In the genomic region with DNA sequence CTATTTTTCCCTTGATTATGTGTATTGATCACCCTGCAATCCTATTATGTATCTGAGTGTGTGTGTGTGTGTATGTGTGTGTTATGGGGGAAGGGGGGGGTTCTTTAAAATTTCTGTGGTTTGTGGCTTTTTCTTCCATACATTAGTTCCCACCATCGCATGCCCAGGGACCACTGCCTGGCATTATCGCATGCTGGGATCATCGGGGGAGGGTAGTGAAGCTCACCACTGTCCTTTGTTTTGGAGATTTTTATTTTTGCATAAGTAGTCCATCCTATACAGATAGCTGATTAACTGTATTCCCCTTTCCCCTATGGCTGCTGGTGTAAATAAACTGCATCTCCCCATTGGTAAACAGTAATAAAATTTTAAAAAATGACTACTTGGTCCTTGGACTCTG, we compare ENCODE assay signal across 13 cellular contexts. TPM values are rescaled to one million over a fixed set of nuclear protein-coding genes. Genes with fewer than 3 reads are reported as not detected.
DNase-seq lines count a peak whose midpoint lies in the region; ATAC-seq and TF ChIP-seq lines count a peak whose summit lies in the region.
"Had no signal": no experiment of that assay in that cellular context is flagged by ENCODE, and none has a peak within 500 bp of the region (broad histone marks: within the 10 kb centered on the region; RNA-seq: fewer than 3 reads in every experiment).

No MANE protein-coding gene starts in this region.

- H3K27me3 ChIP-seq in smooth muscle cell (ENCODE audit: low read depth): no peaks in the 10 kb centered on the region

- peaks cover 54% of the 10 kb centered on the region for H3K4me1 Mint-ChIP-seq in activated CD4-positive, alpha-beta T cell treated with anti-CD3 and anti-CD28 coated beads for 36 hours
- H3K4me1 Mint-ChIP-seq in activated CD4-positive, alpha-beta T cell treated with anti-CD3 and anti-CD28 coated beads, Interleukin-2, amount 10 ng/mL, durations not matched to agents 7 days and 5 days: peaks cover 37% of the 10 kb centered on the region
- peaks cover 50% of the 10 kb centered on the region for H3K4me1 Mint-ChIP-seq in activated T-helper 1 cell treated with anti-CD3 and anti-CD28 coated beads, Interleukin-12 subunit alpha, Interleukin-12 subunit beta, Interleukin-2, Interleukin-4 antibody, amounts not matched to agents 30 ng/mL and 10 ng/mL and 1 ng/mL, durations not matched to agents 14 hours and 24 hours and 36 hours (ENCODE audit: low read depth)
- peaks cover 38% of the 10 kb centered on the region for H3K4me1 Mint-ChIP-seq in activated CD8-positive, alpha-beta memory T cell treated with anti-CD3 and anti-CD28 coated beads, Interleukin-2, amount 10 ng/mL, durations not matched to agents 7 days and 5 days

- POLR2A ChIA-PET in activated CD4-positive, alpha-beta T cell treated with anti-CD3 and anti-CD28 coated beads for 36 hours (lab: Charles Lee): no interaction called here
- POLR2A ChIA-PET in activated CD4-positive, alpha-beta T cell treated with anti-CD3 and anti-CD28 coated beads, Interleukin-2, amount 10 ng/mL, durations not matched to agents 7 days and 5 days (lab: Charles Lee): no interaction called here

- H3K4me1 ChIP-seq in smooth muscle cell (ENCODE audit: low read depth): peaks cover 30% of the 10 kb centered on the region

- no peak for TF ChIP-seq CTCF in smooth muscle cell (IDR thresholded peaks at IDR 0.05; ENCODE audit: borderline replicate concordance, insufficient read depth, poor library complexity, severe bottlenecking)

- H3K4me3 ChIP-seq in iPS-18c (ENCODE audit: insufficient read depth, low read depth, low read length) (0 out of 2 replicates have a peak overlapping the region, but pooled peaks have one; percentile 2), smooth muscle cell (peak overlapping the region; percentile 80)

- CTCF ChIA-PET in activated CD4-positive, alpha-beta T cell treated with anti-CD3 and anti-CD28 coated beads for 36 hours (lab: Charles Lee): interaction anchor here (0.5 to 0.6 kb wide), 2 partner anchors 58 to 154 kb away, joined by 3 to 4 read pairs; no protein-coding TSS in a partner anchor
- CTCF ChIA-PET in activated CD4-positive, alpha-beta T cell treated with anti-CD3 and anti-CD28 coated beads, Interleukin-2, amount 10 ng/mL, durations not matched to agents 7 days and 5 days (lab: Charles Lee): no interaction called here
- CTCF ChIA-PET in activated CD8-positive, alpha-beta memory T cell treated with anti-CD3 and anti-CD28 coated beads, Interleukin-2, amount 10 ng/mL, durations not matched to agents 7 days and 5 days (lab: Charles Lee): no interaction called here

- peaks cover 53% of the 10 kb centered on the region for H3K36me3 Mint-ChIP-seq in activated CD4-positive, alpha-beta T cell treated with anti-CD3 and anti-CD28 coated beads for 36 hours (ENCODE audit: low read depth)
- H3K36me3 Mint-ChIP-seq in activated CD4-positive, alpha-beta T cell treated with anti-CD3 and anti-CD28 coated beads, Interleukin-2, amount 10 ng/mL, durations not matched to agents 7 days and 5 days (ENCODE audit: low read depth): peaks cover 51% of the 10 kb centered on the region
- H3K36me3 Mint-ChIP-seq in activated T-helper 1 cell treated with anti-CD3 and anti-CD28 coated beads, Interleukin-12 subunit alpha, Interleukin-12 subunit beta, Interleukin-2, Interleukin-4 antibody, amounts not matched to agents 30 ng/mL and 10 ng/mL and 1 ng/mL, durations not matched to agents 14 hours and 24 hours and 36 hours (ENCODE audit: low read depth): peaks cover 36% of the 10 kb centered on the region
- peaks cover 41% of the 10 kb centered on the region for H3K36me3 Mint-ChIP-seq in activated CD8-positive, alpha-beta memory T cell treated with anti-CD3 and anti-CD28 coated beads, Interleukin-2, amount 10 ng/mL, durations not matched to agents 7 days and 5 days

- 61% methylated on average over 3 of the region's 3 CpGs for WGBS in smooth muscle cell (ENCODE audit: low lambda C conversion rate)

- no peak overlapping the region for H2AFZ ChIP-seq in smooth muscle cell (ENCODE audit: low read depth)

- intact Hi-C loops in activated CD4-positive, alpha-beta T cell treated with anti-CD3 and anti-CD28 coated beads for 36 hours (cut with DNase I, micrococcal nuclease): no loop called here
- intact Hi-C loops in activated T-helper 1 cell treated with anti-CD3 and anti-CD28 coated beads, Interleukin-12 subunit alpha, Interleukin-12 subunit beta, Interleukin-2, Interleukin-4 antibody, amounts not matched to agents 30 ng/mL and 10 ng/mL and 1 ng/mL, durations not matched to agents 14 hours and 24 hours and 36 hours (cut with micrococcal nuclease): no loop called here

- H3K79me2 ChIP-seq in smooth muscle cell (ENCODE audit: low read depth): peaks cover 57% of the 10 kb centered on the region

- ATAC-seq in activated CD4-positive, alpha-beta T cell treated with anti-CD3 and anti-CD28 coated beads for 36 hours: no peak
- no peak for ATAC-seq in activated CD8-positive, alpha-beta memory T cell treated with anti-CD3 and anti-CD28 coated beads, Interleukin-2, amount 10 ng/mL, durations not matched to agents 7 days and 5 days

- H4K20me1 ChIP-seq in smooth muscle cell (ENCODE audit: low read depth): peaks cover 77% of the 10 kb centered on the region

- H3K4me3 Mint-ChIP-seq in activated CD4-positive, alpha-beta T cell treated with anti-CD3 and anti-CD28 coated beads for 36 hours: peak overlapping the region; percentile 97
- H3K4me3 Mint-ChIP-seq in activated CD4-positive, alpha-beta T cell treated with anti-CD3 and anti-CD28 coated beads, Interleukin-2, amount 10 ng/mL, durations not matched to agents 7 days and 5 days: no peak overlapping the region
- H3K4me3 Mint-ChIP-seq in activated T-helper 1 cell treated with anti-CD3 and anti-CD28 coated beads, Interleukin-12 subunit alpha, Interleukin-12 subunit beta, Interleukin-2, Interleukin-4 antibody, amounts not matched to agents 30 ng/mL and 10 ng/mL and 1 ng/mL, durations not matched to agents 14 hours and 24 hours and 36 hours: peak overlapping the region; percentile 7
- no peak overlapping the region for H3K4me3 Mint-ChIP-seq in activated CD8-positive, alpha-beta memory T cell treated with anti-CD3 and anti-CD28 coated beads, Interleukin-2, amount 10 ng/mL, durations not matched to agents 7 days and 5 days

- peak overlapping the region; percentile 97 for H3K4me2 ChIP-seq in smooth muscle cell

- H3K27me3 Mint-ChIP-seq in activated CD4-positive, alpha-beta T cell treated with anti-CD3 and anti-CD28 coated beads for 36 hours: no peaks in the 10 kb centered on the region
- no peaks in the 10 kb centered on the region for H3K27me3 Mint-ChIP-seq in activated CD4-positive, alpha-beta T cell treated with anti-CD3 and anti-CD28 coated beads, Interleukin-2, amount 10 ng/mL, durations not matched to agents 7 days and 5 days
- H3K27me3 Mint-ChIP-seq in activated T-helper 1 cell treated with anti-CD3 and anti-CD28 coated beads, Interleukin-12 subunit alpha, Interleukin-12 subunit beta, Interleukin-2, Interleukin-4 antibody, amounts not matched to agents 30 ng/mL and 10 ng/mL and 1 ng/mL, durations not matched to agents 14 hours and 24 hours and 36 hours (ENCODE audit: insufficient read depth): no peaks in the 10 kb centered on the region
- H3K27me3 Mint-ChIP-seq in activated CD8-positive, alpha-beta memory T cell treated with anti-CD3 and anti-CD28 coated beads, Interleukin-2, amount 10 ng/mL, durations not matched to agents 7 days and 5 days: no peaks in the 10 kb centered on the region

- H3K9me3 ChIP-seq in iPS-18c (ENCODE audit: control insufficient read depth, insufficient read depth, low read length) (no peaks in the 10 kb centered on the region), smooth muscle cell (replicated peaks; ENCODE audit: low read depth) (no peaks in the 10 kb centered on the region)

- H3K9ac ChIP-seq in smooth muscle cell (ENCODE audit: low read depth): no peak overlapping the region

- H3F3A ChIP-seq in smooth muscle cell (ENCODE audit: low read depth): no peaks in the 10 kb centered on the region

- H3K9me3 Mint-ChIP-seq in activated CD4-positive, alpha-beta T cell treated with anti-CD3 and anti-CD28 coated beads for 36 hours (ENCODE audit: low read depth): no peaks in the 10 kb centered on the region
- no peaks in the 10 kb centered on the region for H3K9me3 Mint-ChIP-seq in activated CD4-positive, alpha-beta T cell treated with anti-CD3 and anti-CD28 coated beads, Interleukin-2, amount 10 ng/mL, durations not matched to agents 7 days and 5 days
- no peaks in the 10 kb centered on the region for H3K9me3 Mint-ChIP-seq in activated T-helper 1 cell treated with anti-CD3 and anti-CD28 coated beads, Interleukin-12 subunit alpha, Interleukin-12 subunit beta, Interleukin-2, Interleukin-4 antibody, amounts not matched to agents 30 ng/mL and 10 ng/mL and 1 ng/mL, durations not matched to agents 14 hours and 24 hours and 36 hours
- no peaks in the 10 kb centered on the region for H3K9me3 Mint-ChIP-seq in activated CD8-positive, alpha-beta memory T cell treated with anti-CD3 and anti-CD28 coated beads, Interleukin-2, amount 10 ng/mL, durations not matched to agents 7 days and 5 days (ENCODE audit: low read depth)
- H3K9me3 Mint-ChIP-seq: activated T-helper 2 cell treated with anti-CD3 and anti-CD28 coated beads, Interferon-gamma antibody, Interleukin-2, Interleukin-4, amounts not matched to agents 10 μg/mL and 5 μg/mL and 100 μg/mL, durations not matched to agents 14 hours and 24 hours and 36 hours had no signal

- peak overlapping the region; percentile 31 for H3K27ac Mint-ChIP-seq in activated CD4-positive, alpha-beta T cell treated with anti-CD3 and anti-CD28 coated beads for 36 hours
- no peak overlapping the region for H3K27ac Mint-ChIP-seq in activated CD4-positive, alpha-beta T cell treated with anti-CD3 and anti-CD28 coated beads, Interleukin-2, amount 10 ng/mL, durations not matched to agents 7 days and 5 days
- no peak overlapping the region for H3K27ac Mint-ChIP-seq in activated T-helper 1 cell treated with anti-CD3 and anti-CD28 coated beads, Interleukin-12 subunit alpha, Interleukin-12 subunit beta, Interleukin-2, Interleukin-4 antibody, amounts not matched to agents 30 ng/mL and 10 ng/mL and 1 ng/mL, durations not matched to agents 14 hours and 24 hours and 36 hours
- H3K27ac Mint-ChIP-seq in activated CD8-positive, alpha-beta memory T cell treated with anti-CD3 and anti-CD28 coated beads, Interleukin-2, amount 10 ng/mL, durations not matched to agents 7 days and 5 days: no peak overlapping the region
- H3K27ac Mint-ChIP-seq: activated T-helper 2 cell treated with anti-CD3 and anti-CD28 coated beads, Interferon-gamma antibody, Interleukin-2, Interleukin-4, amounts not matched to agents 10 μg/mL and 5 μg/mL and 100 μg/mL, durations not matched to agents 14 hours and 24 hours and 36 hours had no signal

- no peak for DNase-seq in activated CD4-positive, alpha-beta T cell treated with anti-CD3 and anti-CD28 coated beads for 36 hours
- DNase-seq in activated CD4-positive, alpha-beta T cell treated with anti-CD3 and anti-CD28 coated beads, Interleukin-2, amount 10 ng/mL, durations not matched to agents 7 days and 5 days: no peak
- DNase-seq in activated T-helper 1 cell treated with anti-CD3 and anti-CD28 coated beads, Interleukin-12 subunit alpha, Interleukin-12 subunit beta, Interleukin-2, Interleukin-4 antibody, amounts not matched to agents 30 ng/mL and 10 ng/mL and 1 ng/mL, durations not matched to agents 14 hours and 24 hours and 36 hours (ENCODE audit: low spot score): no peak
- DNase-seq in smooth muscle cell (lab: John Stamatoyannopoulos, UW; ENCODE audit: unreplicated experiment): no peak
- no peak for DNase-seq in ecto neural progenitor cell (ENCODE audit: low spot score)
- DNase-seq in activated CD8-positive, alpha-beta memory T cell treated with anti-CD3 and anti-CD28 coated beads, Interleukin-2, amount 10 ng/mL, durations not matched to agents 7 days and 5 days: no peak
- DNase-seq in mesenteric fat pad (ENCODE audit: low spot score): no peak
- DNase-seq: head of caudate nucleus; NCI-H1092 treated with DMSO at 0.1 percent for 48 hours; stimulated activated naive CD4-positive, alpha-beta T cell treated with Interleukin-2 at 50 U/mL for 16 hours; T-helper 9 cell had no signal

- no peaks in the 10 kb centered on the region for H3K36me3 ChIP-seq in smooth muscle cell (ENCODE audit: low read depth)

- H3K27ac ChIP-seq in smooth muscle cell (ENCODE audit: low read depth): no peak overlapping the region

RNA-seq across cellular contexts. Expression of a gene that starts 3.4 kb away (rescaled TPM):
- total RNA-seq in activated CD4-positive, alpha-beta T cell treated with anti-CD3 and anti-CD28 coated beads for 36 hours: 10 to 100 TPM; 16.4 to 19.7 TPM
- total RNA-seq in activated CD4-positive, alpha-beta T cell treated with anti-CD3 and anti-CD28 coated beads, Interleukin-2, amount 10 ng/mL, durations not matched to agents 7 days and 5 days: 10 to 100 TPM; 25.0 to 25.3 TPM
- 24.8 and 25.4 TPM in 2 replicates for total RNA-seq in activated T-helper 1 cell treated with anti-CD3 and anti-CD28 coated beads, Interleukin-12 subunit alpha, Interleukin-12 subunit beta, Interleukin-2, Interleukin-4 antibody, amounts not matched to agents 30 ng/mL and 10 ng/mL and 1 ng/mL, durations not matched to agents 14 hours and 24 hours and 36 hours
- 30.7 and 34.6 TPM in 2 replicates for total RNA-seq in smooth muscle cell
- polyA plus RNA-seq in smooth muscle cell: 21.8 and 25.4 TPM in 2 replicates
- total RNA-seq in activated CD8-positive, alpha-beta memory T cell treated with anti-CD3 and anti-CD28 coated beads, Interleukin-2, amount 10 ng/mL, durations not matched to agents 7 days and 5 days: 10 to 100 TPM; 22.7 to 23.4 TPM
- 17.0 TPM for total RNA-seq in mesenteric fat pad

Comparison
In these comparisons a context has a peak if more than half of its experiments do, and no peak if none do; other contexts are left out.
1. H3K4me3 Mint-ChIP-seq: peak in activated CD4-positive, alpha-beta T cell treated with anti-CD3 and anti-CD28 coated beads for 36 hours (single experiment) and activated T-helper 1 cell treated with anti-CD3 and anti-CD28 coated beads, Interleukin-12 subunit alpha, Interleukin-12 subunit beta, Interleukin-2, Interleukin-4 antibody, amounts not matched to agents 30 ng/mL and 10 ng/mL and 1 ng/mL, durations not matched to agents 14 hours and 24 hours and 36 hours (single experiment); none in activated CD4-positive, alpha-beta T cell treated with anti-CD3 and anti-CD28 coated beads, Interleukin-2, amount 10 ng/mL, durations not matched to agents 7 days and 5 days (single experiment) and activated CD8-positive, alpha-beta memory T cell treated with anti-CD3 and anti-CD28 coated beads, Interleukin-2, amount 10 ng/mL, durations not matched to agents 7 days and 5 days (single experiment).